Comparison of ENCODE assay signal across 18 cellular contexts in the genomic region with DNA sequence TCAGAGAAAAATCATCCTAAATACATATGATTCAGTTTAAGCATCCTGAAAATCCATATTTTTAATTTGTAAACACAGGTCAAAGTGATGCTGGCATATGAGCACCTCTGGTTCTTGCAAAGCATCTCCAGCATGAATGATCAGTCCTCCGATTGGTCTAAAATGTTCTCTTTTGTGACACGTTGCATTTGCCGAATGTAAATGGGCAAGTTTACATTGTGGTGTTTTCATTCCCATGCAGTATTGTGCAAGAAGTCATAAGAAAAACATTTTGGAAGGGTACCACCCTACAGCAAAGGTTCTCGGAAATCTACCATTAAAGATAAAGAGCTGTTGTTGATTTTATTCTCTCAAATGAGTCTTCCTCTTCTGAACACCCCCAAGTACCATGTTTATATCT.
"Had no signal": no experiment of that assay in that cellular context is flagged by ENCODE, and none has a peak within 500 bp of the region (broad histone marks: within the 10 kb centered on the region; RNA-seq: fewer than 3 reads in every experiment).

No MANE protein-coding gene starts in this region.

- H3K36me3 ChIP-seq: esophagus squamous epithelium, tibial nerve, uterus, WERI-Rb-1 had no signal

- DNase-seq: activated CD4-positive, alpha-beta T cell treated with anti-CD3 and anti-CD28 coated beads for 1 hour; activated CD8-positive, alpha-beta memory T cell treated with anti-CD3 and anti-CD28 coated beads for 24 hours; activated CD8-positive, alpha-beta memory T cell treated with anti-CD3 and anti-CD28 coated beads, Interleukin-2, amount 50 U/mL, for 48 hours; activated effector memory CD4-positive, alpha-beta T cell treated with Interleukin-2 at 50 U/mL for 16 hours; activated naive CD4-positive, alpha-beta T cell treated with anti-CD3 and anti-CD28 coated beads, Interleukin-2, amount 10 ng/mL, durations not matched to agents 7 days and 5 days; activated naive CD8-positive, alpha-beta T cell treated with anti-CD3 and anti-CD28 coated beads, Interleukin-2, amount 50 U/mL, for 24 hours; activated T-cell treated with anti-CD3 and anti-CD28 coated beads, Interleukin-2, amount 50 U/mL, for 48 hours; aorta; effector memory CD8-positive, alpha-beta T cell; esophagus squamous epithelium; left cardiac atrium; naive thymus-derived CD8-positive, alpha-beta T cell; stimulated activated CD4-positive, alpha-beta T cell treated with anti-CD3 and anti-CD28 coated beads, Interleukin-15, amount 100 ng/mL, for 24 hours; stimulated activated CD4-positive, alpha-beta T cell treated with anti-CD3 and anti-CD28 coated beads, Interleukin-2, amount 100 ng/mL, for 48 hours; uterus; WERI-Rb-1 had no signal

- H3K9me3 ChIP-seq: esophagus squamous epithelium, tibial nerve, uterus had no signal

- H3K27ac ChIP-seq: esophagus squamous epithelium, hepatocyte, tibial nerve, uterus, WERI-Rb-1 had no signal

- H3K27me3 ChIP-seq: esophagus squamous epithelium, hepatocyte, tibial nerve, uterus had no signal

- H3K4me2 ChIP-seq: hepatocyte had no signal

- H2AFZ ChIP-seq: hepatocyte had no signal

- H3K4me3 ChIP-seq: esophagus squamous epithelium, hepatocyte, tibial nerve, uterus had no signal

- H3K4me1 ChIP-seq: esophagus squamous epithelium, tibial nerve, uterus had no signal

- H3K79me2 ChIP-seq: hepatocyte had no signal

- ATAC-seq: activated naive CD8-positive, alpha-beta T cell treated with anti-CD3 and anti-CD28 coated beads, Interleukin-2, amount 50 U/mL, for 24 hours; effector memory CD8-positive, alpha-beta T cell; naive thymus-derived CD8-positive, alpha-beta T cell had no signal
